18 cellular contexts compared by ENCODE assay signal in the genomic region with DNA sequence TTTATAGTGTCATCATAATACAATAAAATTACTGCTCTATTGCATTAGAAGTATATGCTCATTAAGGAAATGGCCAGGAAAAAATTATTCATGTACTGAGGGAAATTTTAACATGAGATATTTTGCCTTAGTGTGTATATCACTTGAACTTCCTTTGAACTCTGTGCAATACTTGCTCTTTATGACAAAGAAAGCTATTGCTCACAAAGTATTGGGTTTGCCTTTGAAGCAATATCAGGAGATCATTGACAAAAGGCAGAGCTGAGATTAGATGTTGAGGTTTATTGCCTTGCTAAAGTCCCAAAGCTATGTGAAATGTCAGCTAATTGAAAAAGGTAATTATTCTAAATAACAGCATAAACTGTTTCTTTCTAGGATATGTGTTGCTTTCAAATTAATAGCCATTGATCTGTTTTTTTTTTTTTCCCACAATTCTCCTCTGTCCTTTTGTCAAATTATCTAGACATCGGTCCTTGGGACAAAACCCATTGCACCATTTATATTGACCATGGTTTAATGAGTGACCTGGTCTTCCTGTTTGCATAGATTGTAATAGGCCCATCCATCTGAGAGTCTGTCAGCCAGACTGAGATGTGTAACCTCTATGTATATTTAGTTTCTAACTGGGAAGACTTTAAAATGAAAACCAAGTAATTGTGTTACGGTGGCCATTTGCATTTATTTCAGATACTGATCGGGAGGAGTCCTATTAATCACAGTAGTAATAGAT.
DNase-seq lines count a peak whose midpoint lies in the region; ATAC-seq, FAIRE-seq and TF ChIP-seq lines count a peak whose summit lies in the region.
"Had no signal": no experiment of that assay in that cellular context is flagged by ENCODE, and none has a peak within 500 bp of the region (broad histone marks: within the 10 kb centered on the region; RNA-seq: fewer than 3 reads in every experiment).

No MANE protein-coding gene starts in this region.

- peak overlapping the region; percentile 80 for H3K27ac Mint-ChIP-seq in mesothelial cell of epicardium
- H3K27ac Mint-ChIP-seq: CD4-positive, alpha-beta memory T cell had no signal

- ATAC-seq in GM19467 (IDR thresholded peaks at IDR 0.05; ENCODE audit: unreplicated experiment): no peak
- ATAC-seq: A549, GM12878, HCT116 had no signal

- peaks cover 8% of the 10 kb centered on the region for H3K9me3 Mint-ChIP-seq in mesothelial cell of epicardium

- H3K4me1 ChIP-seq in small intestine (ENCODE audit: control insufficient read depth in 2 of 2, insufficient read depth in 1 of 2, low read depth in 1 of 2, low read length in 1 of 2): no peaks in the 10 kb centered on the region
- H3K4me1 ChIP-seq in effector memory CD4-positive, alpha-beta T cell (ENCODE audit: control insufficient read depth, insufficient read depth, low read length, poor library complexity, severe bottlenecking): no peaks in the 10 kb centered on the region
- H3K4me1 ChIP-seq: A549, BE2C had no signal

- TF ChIP-seq CTCF in mesothelial cell of epicardium (IDR thresholded peaks at IDR 0.05; ENCODE audit: unreplicated experiment): no peak

- WGBS in small intestine, 3 donors: 16 to 43% (median 27%) methylated on average over 3 of the region's 3 CpGs

- no peaks in the 10 kb centered on the region for H3K27me3 Mint-ChIP-seq in mesothelial cell of epicardium (ENCODE audit: low read depth)
- H3K27me3 Mint-ChIP-seq: CD4-positive, alpha-beta memory T cell had no signal

- H3K9me3 ChIP-seq in small intestine (ENCODE audit: control insufficient read depth, low read depth): no peaks in the 10 kb centered on the region
- no peaks in the 10 kb centered on the region for H3K9me3 ChIP-seq in effector memory CD4-positive, alpha-beta T cell (ENCODE audit: control insufficient read depth, low read length)
- H3K9me3 ChIP-seq: A549, BE2C had no signal

- H3K27ac ChIP-seq in small intestine (ENCODE audit: low read depth in 1 of 2, low read length in 1 of 2): no peak overlapping the region
- H3K27ac ChIP-seq in effector memory CD4-positive, alpha-beta T cell (ENCODE audit: insufficient read depth, low read length, poor library complexity, severe bottlenecking): no peak overlapping the region
- H3K27ac ChIP-seq: A549, C4-2B, GM23248 had no signal

- H3K36me3 Mint-ChIP-seq in mesothelial cell of epicardium: peaks cover 8% of the 10 kb centered on the region
- H3K36me3 Mint-ChIP-seq: CD4-positive, alpha-beta memory T cell had no signal

- no peak overlapping the region for H3K4me3 Mint-ChIP-seq in mesothelial cell of epicardium
- H3K4me3 Mint-ChIP-seq: CD4-positive, alpha-beta memory T cell had no signal

- FAIRE-seq in small intestine (lab: Jason Lieb, UNC): peak; percentile 85
- FAIRE-seq: A549, GM12878, GM18507, H54 had no signal

- peaks cover 44% of the 10 kb centered on the region for H3K4me1 Mint-ChIP-seq in mesothelial cell of epicardium
- H3K4me1 Mint-ChIP-seq: CD4-positive, alpha-beta memory T cell had no signal

- H3K36me3 ChIP-seq in small intestine (ENCODE audit: control insufficient read depth in 2 of 2, insufficient read depth in 2 of 2, low read length in 2 of 2): no peaks in the 10 kb centered on the region
- no peaks in the 10 kb centered on the region for H3K36me3 ChIP-seq in effector memory CD4-positive, alpha-beta T cell (ENCODE audit: control insufficient read depth, insufficient read depth, low read length)
- H3K36me3 ChIP-seq: BE2C had no signal

- H3K27me3 ChIP-seq in small intestine (ENCODE audit: control insufficient read depth in 2 of 2, insufficient read depth in 2 of 2, low read length in 2 of 2): no peaks in the 10 kb centered on the region
- H3K27me3 ChIP-seq in effector memory CD4-positive, alpha-beta T cell (replicated peaks; ENCODE audit: control insufficient read depth, insufficient read depth, low read length, poor library complexity, severe bottlenecking): no peaks in the 10 kb centered on the region
- H3K27me3 ChIP-seq: BE2C had no signal

- DNase-seq in HT-29 (ENCODE audit: low spot score) (peak; percentile 8), NCI-H146 (lab: John Stamatoyannopoulos, UW) (peak; percentile 45), mesothelial cell of epicardium (ENCODE audit: low spot score in 2 of 2, unreplicated experiment in 2 of 2) (no peak), small intestine (peak; percentile 65), NCI-H128 (lab: John Stamatoyannopoulos, UW; ENCODE audit: unreplicated experiment) (no peak)
- DNase-seq in effector memory CD4-positive, alpha-beta T cell: no peak
- DNase-seq: BE2C; CD4-positive, alpha-beta memory T cell; COR-L47; DMS79; GM23248 had no signal

- H3K4me3 ChIP-seq in small intestine (ENCODE audit: low read depth in 1 of 2, low read length in 2 of 2): no peak overlapping the region
- no peak overlapping the region for H3K4me3 ChIP-seq in effector memory CD4-positive, alpha-beta T cell (ENCODE audit: insufficient read depth, low read depth, low read length, poor library complexity, severe bottlenecking)
- H3K4me3 ChIP-seq: A549, GM12878, GM23248 had no signal

Comparison
In these comparisons a context has a peak if more than half of its experiments do, and no peak if none do; other contexts are left out.
1. DNase-seq: peak in HT-29 (single experiment), NCI-H146 (single experiment) and small intestine (single experiment); none in mesothelial cell of epicardium (0 of 2), effector memory CD4-positive, alpha-beta T cell (0 of 3) and NCI-H128 (single experiment).